Comparison of ENCODE assay signal across 1 cellular context in the genomic region with DNA sequence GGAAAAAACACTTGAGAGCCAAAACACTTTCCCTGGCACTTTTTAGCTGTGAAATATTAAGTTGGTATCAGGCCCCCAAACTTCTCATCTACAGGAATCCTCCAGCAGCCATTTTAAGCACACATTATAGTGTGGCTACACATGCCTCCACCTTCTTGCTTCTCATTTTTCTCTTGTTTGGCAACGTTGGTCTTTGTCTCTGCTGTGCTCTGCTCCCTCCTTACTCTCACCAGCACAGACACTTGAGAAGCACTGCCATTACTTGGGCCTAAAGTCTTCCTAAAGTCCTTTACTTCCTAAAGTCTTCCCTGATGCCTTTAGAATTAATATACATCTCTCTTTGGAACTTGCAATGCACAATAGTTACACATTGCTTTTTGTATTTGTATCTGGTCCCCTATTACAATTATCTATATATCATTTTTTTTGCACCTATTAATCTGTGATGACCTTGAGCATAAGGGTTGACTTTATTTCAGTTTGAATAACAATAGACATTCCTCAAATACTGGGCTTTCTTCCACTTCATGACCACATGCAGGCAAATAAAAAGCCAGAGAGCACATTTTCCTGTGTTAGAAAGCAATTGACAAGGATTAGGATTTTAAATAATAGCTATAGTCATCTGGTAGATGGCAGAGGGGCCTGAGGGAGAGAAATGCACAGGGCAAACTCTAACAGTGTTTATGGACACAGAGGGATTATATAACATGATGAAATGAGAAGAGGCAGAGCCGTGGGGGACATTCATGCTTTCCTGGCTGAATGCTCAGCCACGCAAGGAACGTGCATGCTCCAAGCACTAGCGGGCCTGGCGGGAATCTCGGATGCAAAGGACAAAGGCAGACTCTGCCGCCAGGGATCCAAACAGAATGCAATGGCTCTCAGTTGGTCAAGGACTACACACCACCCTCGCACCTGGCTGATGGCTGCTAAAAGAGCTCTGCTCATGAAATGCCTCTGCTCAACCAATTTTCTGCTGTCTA.
A peak's percentile ranks its signal among the peaks of the same experiment; 100 is the strongest.
TF ChIP-seq lines count a peak whose summit lies in the region.

No MANE protein-coding gene starts in this region.

TF ChIP-seq in H1, 55 proteins besides CTCF, POLR2A, EP300 and RAD21 (continued from another document):
- no peak for TF ChIP-seq CHD7 (IDR thresholded peaks at IDR 0.05; ENCODE audit: insufficient replicate concordance, low read length)
- no peak for TF ChIP-seq USF2 (IDR thresholded peaks at IDR 0.05; ENCODE audit: low read length)
- no peak for TF ChIP-seq BACH1 (IDR thresholded peaks at IDR 0.05; ENCODE audit: low read length)
- no peak for TF ChIP-seq ZNF274 (IDR thresholded peaks at IDR 0.05; ENCODE audit: borderline replicate concordance, extremely low read depth, low read length)
- TF ChIP-seq, protein P1, sequence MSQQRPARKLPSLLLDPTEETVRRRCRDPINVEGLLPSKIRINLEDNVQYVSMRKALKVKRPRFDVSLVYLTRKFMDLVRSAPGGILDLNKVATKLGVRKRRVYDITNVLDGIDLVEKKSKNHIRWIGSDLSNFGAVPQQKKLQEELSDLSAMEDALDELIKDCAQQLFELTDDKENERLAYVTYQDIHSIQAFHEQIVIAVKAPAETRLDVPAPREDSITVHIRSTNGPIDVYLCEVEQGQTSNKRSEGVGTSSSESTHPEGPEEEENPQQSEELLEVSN (IDR thresholded peaks at IDR 0.05), result peak; percentile 96
- peak; percentile 60 for TF ChIP-seq TEAD4 (IDR thresholded peaks at IDR 0.05; ENCODE audit: low read depth, low read length)
- no peak for TF ChIP-seq GTF2F1 (IDR thresholded peaks at IDR 0.05; ENCODE audit: borderline replicate concordance, low read depth, low read length)
- TF ChIP-seq CREB1 (IDR thresholded peaks at IDR 0.05), result no peak
- TF ChIP-seq BCL11A (IDR thresholded peaks at IDR 0.05; ENCODE audit: low read depth in 2 of 2, low read length in 2 of 2), result no peak
- TF ChIP-seq, protein P2, sequence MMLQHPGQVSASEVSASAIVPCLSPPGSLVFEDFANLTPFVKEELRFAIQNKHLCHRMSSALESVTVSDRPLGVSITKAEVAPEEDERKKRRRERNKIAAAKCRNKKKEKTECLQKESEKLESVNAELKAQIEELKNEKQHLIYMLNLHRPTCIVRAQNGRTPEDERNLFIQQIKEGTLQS (IDR thresholded peaks at IDR 0.05; ENCODE audit: insufficient read depth, low read depth, low read length), result no peak
- no peak for TF ChIP-seq NRF1 (IDR thresholded peaks at IDR 0.05; ENCODE audit: low read depth, low read length)
- TF ChIP-seq KDM1A (IDR thresholded peaks at IDR 0.05; ENCODE audit: borderline replicate concordance, low read length), result no peak
- TF ChIP-seq YY1 (IDR thresholded peaks at IDR 0.05; ENCODE audit: low read depth, low read length), result peak; percentile 51; the same call in 1 of the 2 replicates
- TF ChIP-seq TBP (IDR thresholded peaks at IDR 0.05; ENCODE audit: low read depth, low read length), result no peak
- TF ChIP-seq SP4 (IDR thresholded peaks at IDR 0.05; ENCODE audit: low read length), result no peak
- TF ChIP-seq BRCA1 (IDR thresholded peaks at IDR 0.05; ENCODE audit: low read depth, low read length), result no peak
- no peak for TF ChIP-seq NANOG (IDR thresholded peaks at IDR 0.05; ENCODE audit: insufficient read depth, low read depth, low read length, poor library complexity, severe bottlenecking)
- no peak for TF ChIP-seq CBX8 (IDR thresholded peaks at IDR 0.05; ENCODE audit: borderline replicate concordance, low read depth, low read length)
- no peak for TF ChIP-seq TAF7 (optimal IDR thresholded peaks at IDR 0.05; ENCODE audit: borderline replicate concordance, low read depth, low read length)
- TF ChIP-seq SIN3A (conservative IDR thresholded peaks at IDR 0.05 in 1 of 2, IDR thresholded peaks at IDR 0.05 in 1 of 2; ENCODE audit: low read depth in 1 of 2, low read length in 2 of 2), result no peak
- peak; percentile 44; the same call in 1 of the 2 replicates for TF ChIP-seq TAF1 (IDR thresholded peaks at IDR 0.05; ENCODE audit: low read depth, low read length)
- no peak for TF ChIP-seq CHD2 (IDR thresholded peaks at IDR 0.05; ENCODE audit: low read length)
- TF ChIP-seq, protein P3, sequence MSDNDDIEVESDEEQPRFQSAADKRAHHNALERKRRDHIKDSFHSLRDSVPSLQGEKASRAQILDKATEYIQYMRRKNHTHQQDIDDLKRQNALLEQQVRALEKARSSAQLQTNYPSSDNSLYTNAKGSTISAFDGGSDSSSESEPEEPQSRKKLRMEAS (IDR thresholded peaks at IDR 0.05), result peak; percentile 89
